In genomic region chr6:7991536-7991935, GRCh38 we compare ENCODE assay signal across 16 cellular contexts.
DNase-seq lines count a peak whose midpoint lies in the region; ATAC-seq, FAIRE-seq and TF ChIP-seq lines count a peak whose summit lies in the region.
"Had no signal": no experiment of that assay in that cellular context is flagged by ENCODE, and none has a peak within 500 bp of the region (broad histone marks: within the 10 kb centered on the region; RNA-seq: fewer than 3 reads in every experiment).

No MANE protein-coding gene starts in this region.

- TF ChIP-seq EP300 in HepG2 (IDR thresholded peaks at IDR 0.05; ENCODE audit: low read depth in 2 of 2, low read length in 2 of 2) = no peak
- no peak for TF ChIP-seq EP300 in HepG2 (CRISPR knock-in tag; IDR thresholded peaks at IDR 0.05; ENCODE audit: borderline replicate concordance)

- no peak overlapping the region for H3K4me2 ChIP-seq in HepG2 (ENCODE audit: low read depth, low read length)

- intact Hi-C loops in HepG2 (cut with micrococcal nuclease; ENCODE audit: unreplicated experiment) = no loop called here
- intact Hi-C loops in right lobe of liver (cut with DNase I) = no loop called here

- no peak overlapping the region for H3K9ac ChIP-seq in HepG2 (ENCODE audit: insufficient read depth, low read depth, low read length)

- no peak for TF ChIP-seq POLR2A in HepG2 (IDR thresholded peaks at IDR 0.05; ENCODE audit: insufficient read depth in 1 of 2, low read depth in 2 of 2, low read length in 2 of 2)
- TF ChIP-seq POLR2A in right lobe of liver (IDR thresholded peaks at IDR 0.05) = no peak

- no peak for FAIRE-seq in HepG2 (lab: Jason Lieb, UNC)
- no peak for FAIRE-seq in urothelium cell line (lab: Jason Lieb, UNC)
- FAIRE-seq: frontal cortex, G401.6, small intestine had no signal

- ATAC-seq in HepG2 = peak; percentile 59
- no peak for ATAC-seq in right lobe of liver
- ATAC-seq in HG02870 (IDR thresholded peaks at IDR 0.05; ENCODE audit: unreplicated experiment) = peak; percentile 22
- ATAC-seq in RWPE2 (ENCODE audit: low read depth) = 0 out of 3 replicates have a peak, but pooled peaks have one; percentile 21
- no peak for ATAC-seq in HG02970 (IDR thresholded peaks at IDR 0.05; ENCODE audit: low FRiP score, unreplicated experiment)
- ATAC-seq: activated T-helper 17 cell treated with anti-CD3 and anti-CD28 coated beads, Interleukin-2, amount 50 U/mL, for 72 hours had no signal

- H3K4me1 ChIP-seq in HepG2 (ENCODE audit: insufficient read depth, low read length) (peaks cover 9% of the 10 kb centered on the region; the same call in 1 of the 2 replicates), right lobe of liver (no peaks in the 10 kb centered on the region), RWPE2 (ENCODE audit: insufficient read depth, poor library complexity, severe bottlenecking) (no peaks in the 10 kb centered on the region)

- no peak overlapping the region for H2AFZ ChIP-seq in HepG2 (ENCODE audit: low read length)

- no peak for TF ChIP-seq RAD21 in HepG2 (CRISPR knock-in tag; IDR thresholded peaks at IDR 0.05)

- no peak for TF ChIP-seq CTCF in HepG2 (CRISPR knock-in tag; IDR thresholded peaks at IDR 0.05)
- TF ChIP-seq CTCF in right lobe of liver (IDR thresholded peaks at IDR 0.05) = no peak
- TF ChIP-seq CTCF in RWPE2 (IDR thresholded peaks at IDR 0.05; ENCODE audit: poor library complexity, severe bottlenecking) = no peak

- H3K9me3 ChIP-seq in HepG2 (ENCODE audit: low read length) (no peaks in the 10 kb centered on the region), right lobe of liver (no peaks in the 10 kb centered on the region), RWPE2 (ENCODE audit: severe bottlenecking) (no peaks in the 10 kb centered on the region)

- no peaks in the 10 kb centered on the region for H4K20me1 ChIP-seq in HepG2 (ENCODE audit: insufficient read depth, low read length)

- no peak overlapping the region for H3K4me3 ChIP-seq in HepG2 (replicated peaks in 1 of 3; ENCODE audit: insufficient read depth in 1 of 3, low read depth in 2 of 3, low read length in 3 of 3)
- no peak overlapping the region for H3K4me3 ChIP-seq in right lobe of liver
- H3K4me3 ChIP-seq in RWPE2 (ENCODE audit: severe bottlenecking) = no peak overlapping the region

- in situ Hi-C loops in HepG2 (cut with HindIII; ENCODE audit: extremely low pct_ligation_motif_present, low pct_unique_long_range_greater_than_20kb) = loop anchor here (5.0 kb wide), 1 partner anchor 94 kb away; no protein-coding TSS in a partner anchor

- 88% methylated on average over 1 of the region's 1 CpG for WGBS in HepG2 (ENCODE audit: low lambda C conversion rate)
- 75% methylated on average over 1 of the region's 1 CpG for WGBS in right lobe of liver (ENCODE audit: insufficient coverage, low coverage, low lambda C conversion rate, missing lambda C conversion rate)

- no TSS peak for BruUV-seq in HepG2 (replicated peaks; lab: Mats Ljungman, UMichigan)

- H3K79me2 ChIP-seq in HepG2 (ENCODE audit: insufficient read depth, low read length) = no peaks in the 10 kb centered on the region

- no peak overlapping the region for H3K27ac ChIP-seq in HepG2 (ENCODE audit: extremely low read length, insufficient read depth, low read length)
- H3K27ac ChIP-seq in right lobe of liver = no peak overlapping the region
- H3K27ac ChIP-seq in RWPE2 (ENCODE audit: poor library complexity, severe bottlenecking) = no peak overlapping the region

- DNase-seq in HepG2 (ENCODE audit: low spot score) = no peak
- no peak for DNase-seq in right lobe of liver
- DNase-seq in RWPE2 (ENCODE audit: low spot score) = no peak
- no peak for DNase-seq in activated CD4-positive, alpha-beta T cell treated with anti-CD3 and anti-CD28 coated beads for 1 hour
- no peak for DNase-seq in activated naive CD4-positive, alpha-beta T cell treated with anti-CD3 and anti-CD28 coated beads, Interleukin-2, amount 50 U/mL, for 16 hours
- no peak for DNase-seq in urothelium cell line (ENCODE audit: low spot score)
- DNase-seq: activated CD4-positive, alpha-beta T cell treated with anti-CD3 and anti-CD28 coated beads, Interleukin-2, amount 50 U/mL, for 4 hours; CD8-positive, alpha-beta memory T cell; effector memory CD4-positive, alpha-beta T cell; T-helper 9 cell had no signal

- POLR2A ChIA-PET in HepG2 (lab: Yijun Ruan, JAX) = interaction anchor here (0.8 kb wide), 1 partner anchor 16 kb away, joined by 3 read pairs; no protein-coding TSS in a partner anchor

- H3K27me3 ChIP-seq in HepG2 (ENCODE audit: control insufficient read depth in 1 of 2, insufficient read depth in 2 of 2, low read length in 2 of 2) = no peaks in the 10 kb centered on the region
- no peaks in the 10 kb centered on the region for H3K27me3 ChIP-seq in right lobe of liver
- no peaks in the 10 kb centered on the region for H3K27me3 ChIP-seq in RWPE2 (ENCODE audit: insufficient read depth, poor library complexity, severe bottlenecking)

- CTCF ChIA-PET in HepG2 (lab: Yijun Ruan, JAX; ENCODE audit: low intra/inter-chr PET ratio, low total read pairs) = interaction anchor here (1.3 to 2.0 kb wide), 4 partner anchors 78 to 270 kb away, joined by 3 to 19 read pairs (median 10); no protein-coding TSS in a partner anchor

- H3K36me3 ChIP-seq in HepG2 (replicated peaks in 1 of 2; ENCODE audit: control insufficient read depth in 1 of 2, insufficient read depth in 2 of 2, low read length in 2 of 2) (no peaks in the 10 kb centered on the region), right lobe of liver (no peaks in the 10 kb centered on the region), RWPE2 (ENCODE audit: low read depth) (no peaks in the 10 kb centered on the region)

TF ChIP-seq in HepG2, 621 proteins besides CTCF, POLR2A, EP300 and RAD21:
- TF ChIP-seq ZNF552 (CRISPR knock-in tag; IDR thresholded peaks at IDR 0.05; ENCODE audit: borderline replicate concordance) = no peak
- TF ChIP-seq ZNF589 (CRISPR knock-in tag; conservative IDR thresholded peaks at IDR 0.05) = no peak
- TF ChIP-seq ZNF563 (CRISPR knock-in tag; IDR thresholded peaks at IDR 0.05) = no peak
- no peak for TF ChIP-seq RBFOX2 (IDR thresholded peaks at IDR 0.05; ENCODE audit: low read depth, low read length)
- no peak for TF ChIP-seq ATF7 (IDR thresholded peaks at IDR 0.05)
- no peak for TF ChIP-seq ATF7 (CRISPR knock-in tag; IDR thresholded peaks at IDR 0.05)
- TF ChIP-seq GMEB1 (CRISPR knock-in tag; IDR thresholded peaks at IDR 0.05; ENCODE audit: borderline replicate concordance) = no peak
- TF ChIP-seq KLF16 (CRISPR knock-in tag; IDR thresholded peaks at IDR 0.05) = no peak
- TF ChIP-seq NFKBIZ (CRISPR knock-in tag; IDR thresholded peaks at IDR 0.05) = no peak

Comparison
In these comparisons a context has a peak if more than half of its experiments do, and no peak if none do; other contexts are left out.
1. ATAC-seq: peak in HepG2 (single experiment), HG02870 (single experiment) and RWPE2 (single experiment); none in right lobe of liver (0 of 4) and HG02970 (single experiment).